Comparison of ENCODE assay signal across 28 cellular contexts in genomic region chr4:10253765-10254164, GRCh38.
"Had no signal": no experiment of that assay in that cellular context is flagged by ENCODE, and none has a peak within 500 bp of the region (broad histone marks: within the 10 kb centered on the region; RNA-seq: fewer than 3 reads in every experiment).

No MANE protein-coding gene starts in this region.

- H3K27ac ChIP-seq: left lung, lower lobe of right lung, neural progenitor cell, neutrophil, parathyroid adenoma, right atrium auricular region, right lobe of liver, tibial nerve, upper lobe of right lung, uterus had no signal

- DNase-seq: hippocampal formation; kidney; left colon; left lung; lower lobe of right lung; mesendoderm; naive B cell; natural killer cell; nephron progenitor cell; occipital lobe; right lobe of liver; stimulated activated CD4-positive, alpha-beta T cell treated with anti-CD3 and anti-CD28 coated beads, Interleukin-1b, Interleukin-23, amount 100 ng/mL, for 48 hours; stimulated activated CD4-positive, alpha-beta T cell treated with anti-CD3 and anti-CD28 coated beads, Interleukin-2, amount 100 ng/mL, for 48 hours; stimulated activated CD4-positive, alpha-beta T cell treated with anti-CD3 and anti-CD28 coated beads, Interleukin-4, amount 100 ng/mL, for 4 hours; stimulated activated CD8-positive, alpha-beta memory T cell treated with anti-CD3 and anti-CD28 coated beads, Interleukin-4, amount 100 ng/mL, for 48 hours; stimulated activated naive CD4-positive, alpha-beta T cell treated with Interleukin-2 at 50 U/mL for 16 hours; stimulated activated naive CD8-positive, alpha-beta T cell treated with anti-CD3 and anti-CD28 coated beads, Interleukin-15, amount 100 ng/mL, for 72 hours; substantia nigra; upper lobe of right lung; uterus had no signal

- H3K9me3 Mint-ChIP-seq: mesothelial cell of epicardium; natural killer cell; nephron progenitor cell; neural progenitor cell; stimulated activated memory B cell treated with anti-CD40 and anti-IgM and Interleukin-4, amounts not matched to agents 10 μg/mL and 1 μg/mL and 100 μg/mL, for 72 hours; stimulated activated naive CD8-positive, alpha-beta T cell treated with anti-CD3 and anti-CD28 coated beads, Interleukin-15, amount 100 ng/mL, for 72 hours had no signal

- H3K9ac ChIP-seq: neural progenitor cell, parathyroid adenoma had no signal

- H3K4me1 ChIP-seq: left lung, lower lobe of right lung, neural progenitor cell, parathyroid adenoma, right atrium auricular region, right lobe of liver, tibial nerve, upper lobe of right lung, uterus had no signal

- H3K27ac Mint-ChIP-seq: mesothelial cell of epicardium; naive B cell; natural killer cell; nephron progenitor cell; neural progenitor cell; stimulated activated memory B cell treated with anti-CD40 and anti-IgM and Interleukin-4, amounts not matched to agents 10 μg/mL and 1 μg/mL and 100 μg/mL, for 72 hours had no signal

- FAIRE-seq: kidney had no signal

- H3K9me3 ChIP-seq: left lung, lower lobe of right lung, neutrophil, right atrium auricular region, right lobe of liver, tibial nerve, upper lobe of right lung, uterus had no signal

- H3K4me1 Mint-ChIP-seq: naive B cell; natural killer cell; nephron progenitor cell; neural progenitor cell; stimulated activated memory B cell treated with anti-CD40 and anti-IgM and Interleukin-4, amounts not matched to agents 10 μg/mL and 1 μg/mL and 100 μg/mL, for 72 hours; stimulated activated naive CD8-positive, alpha-beta T cell treated with anti-CD3 and anti-CD28 coated beads, Interleukin-15, amount 100 ng/mL, for 72 hours had no signal

- H2AFZ ChIP-seq: neural progenitor cell, parathyroid adenoma had no signal

- H3K4me2 ChIP-seq: neural progenitor cell, smooth muscle cell had no signal

- H3K27me3 ChIP-seq: left lung, neural progenitor cell, neutrophil, right atrium auricular region, right lobe of liver, tibial nerve, upper lobe of right lung, uterus had no signal

- H3K4me3 ChIP-seq: left lung, lower lobe of right lung, neural progenitor cell, right atrium auricular region, right lobe of liver, smooth muscle cell, tibial nerve, upper lobe of right lung, uterus had no signal

- H3K36me3 Mint-ChIP-seq: mesothelial cell of epicardium; naive B cell; natural killer cell; neural progenitor cell; stimulated activated memory B cell treated with anti-CD40 and anti-IgM and Interleukin-4, amounts not matched to agents 10 μg/mL and 1 μg/mL and 100 μg/mL, for 72 hours had no signal

- H3K36me3 ChIP-seq: left lung, lower lobe of right lung, neural progenitor cell, neutrophil, right atrium auricular region, right lobe of liver, tibial nerve, upper lobe of right lung, uterus had no signal

- H3K4me3 Mint-ChIP-seq: mesothelial cell of epicardium; naive B cell; natural killer cell; nephron progenitor cell; neural progenitor cell; stimulated activated memory B cell treated with anti-CD40 and anti-IgM and Interleukin-4, amounts not matched to agents 10 μg/mL and 1 μg/mL and 100 μg/mL, for 72 hours; stimulated activated naive CD8-positive, alpha-beta T cell treated with anti-CD3 and anti-CD28 coated beads, Interleukin-15, amount 100 ng/mL, for 72 hours had no signal

- H3K79me2 ChIP-seq: parathyroid adenoma had no signal

- ATAC-seq: left colon; left lung; lower lobe of right lung; natural killer cell; right lobe of liver; stimulated activated memory B cell treated with anti-CD40 and anti-IgM and Interleukin-4, amounts not matched to agents 10 μg/mL and 1 μg/mL and 100 μg/mL, for 72 hours; stimulated activated naive CD8-positive, alpha-beta T cell treated with anti-CD3 and anti-CD28 coated beads, Interleukin-15, amount 100 ng/mL, for 72 hours; upper lobe of right lung had no signal
